In the genomic region with DNA sequence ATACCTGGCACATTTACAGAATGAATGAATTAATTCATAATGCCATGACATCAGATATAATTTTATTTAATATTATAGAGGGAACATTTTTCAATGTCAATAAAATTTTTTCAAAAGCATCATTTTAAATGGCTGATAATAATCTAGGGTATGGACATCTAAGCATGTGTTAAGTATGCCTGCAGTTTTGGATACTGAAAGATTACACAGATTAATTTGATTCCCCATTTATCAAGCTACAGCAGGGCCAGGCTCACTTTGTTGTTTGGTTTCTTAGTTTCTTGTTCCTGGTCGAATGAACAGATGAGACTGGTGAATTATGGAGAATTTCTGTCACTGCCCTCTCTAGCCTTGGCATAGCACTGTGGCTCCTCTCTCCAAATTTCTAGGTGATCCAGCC, we compare ENCODE assay signal across 35 cellular contexts.
"Had no signal": no experiment of that assay in that cellular context is flagged by ENCODE, and none has a peak within 500 bp of the region (broad histone marks: within the 10 kb centered on the region; RNA-seq: fewer than 3 reads in every experiment).

No MANE protein-coding gene starts in this region.

- H3K4me3 ChIP-seq: MG63 had no signal

- H3K27me3 ChIP-seq: MG63 had no signal

- H3K9me3 ChIP-seq: MG63 had no signal

- H3K36me3 ChIP-seq: MG63 had no signal

- DNase-seq: Karpas-422, Kasumi-1, KG1, MG63, MM.1S, MV-4-11, NCI-H1048, NCI-H1092, NCI-H1092 treated with DMSO at 0.1 percent for 48 hours, NCI-H1105, NCI-H1105 treated with DMSO at 0.1 percent for 48 hours, NCI-H1417, NCI-H1417 treated with DMSO at 0.1 percent for 48 hours, NCI-H1436, NCI-H1436 treated with DMSO at 0.1 percent for 48 hours, NCI-H146, NCI-H1694, NCI-H1694 treated with DMSO at 0.1 percent for 48 hours, NCI-H187, NCI-H187 treated with DMSO at 0.1 percent for 48 hours, NCI-H1930, NCI-H2029, NCI-H2029 treated with DMSO at 0.1 percent for 48 hours, NCI-H2081, NCI-H2107, NCI-H2171, NCI-H2171 treated with DMSO at 0.1 percent for 48 hours, NCI-H2227 treated with DMSO at 0.1 percent for 48 hours, NCI-H226, NCI-H345, NCI-H446, NCI-H446 treated with DMSO at 0.1 percent for 48 hours, NCI-H510A, NCI-H510A treated with DMSO at 0.1 percent for 48 hours had no signal

- H3K4me2 ChIP-seq: KMS-11 had no signal

- H3K9ac ChIP-seq: KMS-11 had no signal

- H3K27ac ChIP-seq: KMS-11 had no signal
